In the genomic region with DNA sequence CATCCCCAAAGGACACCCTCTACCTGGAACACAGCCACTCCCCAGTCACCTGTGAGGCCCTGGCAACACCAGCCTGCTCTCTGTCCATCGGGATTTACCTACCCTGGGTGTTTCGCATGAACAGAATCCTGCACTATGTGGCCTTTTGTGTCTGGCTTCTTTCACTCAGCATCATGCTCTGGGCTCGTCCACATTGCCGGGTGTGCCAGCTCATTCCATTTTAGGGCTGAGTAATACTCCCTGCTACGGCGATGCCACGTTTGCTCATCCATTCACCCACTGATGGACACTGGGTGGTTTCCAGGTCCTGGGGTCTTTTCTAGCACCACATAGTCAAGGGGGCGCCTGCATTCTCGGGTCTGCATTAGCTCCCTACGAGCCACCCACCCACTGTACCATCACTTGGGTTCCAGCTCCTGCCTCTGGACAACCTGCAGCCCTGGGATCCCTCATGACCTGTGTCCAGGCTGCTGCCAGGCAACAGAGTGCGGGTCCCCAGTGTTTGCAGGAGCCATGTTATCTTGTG, we compare ENCODE assay signal across 21 cellular contexts. TPM values are rescaled to one million over a fixed set of nuclear protein-coding genes. Genes with fewer than 3 reads are reported as not detected.
DNase-seq lines count a peak whose midpoint lies in the region; ATAC-seq, FAIRE-seq and TF ChIP-seq lines count a peak whose summit lies in the region.
"Had no signal": no experiment of that assay in that cellular context is flagged by ENCODE, and none has a peak within 500 bp of the region (broad histone marks: within the 10 kb centered on the region; RNA-seq: fewer than 3 reads in every experiment).

No MANE protein-coding gene starts in this region.

- H3K4me3 ChIP-seq in BLaER1, result no peak overlapping the region
- no peak overlapping the region for H3K4me3 ChIP-seq in bronchial epithelial cell (ENCODE audit: low read depth, low read length)
- no peak overlapping the region for H3K4me3 ChIP-seq in naive thymus-derived CD4-positive, alpha-beta T cell (ENCODE audit: low read length)
- H3K4me3 ChIP-seq in transverse colon, result no peak overlapping the region

- peak; percentile 15 for DNase-seq in HCEC 1CT
- peak; percentile 42 for DNase-seq in bronchial epithelial cell (ENCODE audit: low read depth)
- DNase-seq in naive thymus-derived CD4-positive, alpha-beta T cell, result no peak
- DNase-seq in transverse colon, result no peak
- no peak for DNase-seq in stimulated activated CD4-positive, alpha-beta T cell treated with anti-CD3 and anti-CD28 coated beads, Interleukin-1b, Interleukin-23, amount 100 ng/mL, for 48 hours
- DNase-seq in SIG-M5 treated with dmso at 0.1 percent for 504 hours (lab: John Stamatoyannopoulos, UW; ENCODE audit: unreplicated experiment), result no peak
- DNase-seq: ACHN; AML-193; CD4-positive, alpha-beta T cell; Karpas-422; MM.1S; NCI-H1092 treated with DMSO at 0.1 percent for 48 hours; NCI-H2081 treated with DMSO at 0.1 percent for 48 hours; NCI-H510A; NCI-H82 had no signal

- WGBS in transverse colon (ENCODE audit: low coverage in 1 of 2), 2 donors, result 90 to 100% methylated on average over 1 to 11 of the region's 11 CpGs

- POLR2A ChIA-PET in naive thymus-derived CD4-positive, alpha-beta T cell (lab: Charles Lee), result no interaction called here

- H3K4me3 Mint-ChIP-seq in naive thymus-derived CD4-positive, alpha-beta T cell, result no peak overlapping the region
- H3K4me3 Mint-ChIP-seq: CD4-positive, alpha-beta T cell had no signal

- H3K27me3 ChIP-seq in BLaER1 (no peaks in the 10 kb centered on the region), bronchial epithelial cell (ENCODE audit: control insufficient read depth, insufficient read depth, low read length) (peaks cover 2% of the 10 kb centered on the region), transverse colon (no peaks in the 10 kb centered on the region)
- no peaks in the 10 kb centered on the region for H3K27me3 ChIP-seq in naive thymus-derived CD4-positive, alpha-beta T cell (ENCODE audit: control insufficient read depth in 2 of 2, insufficient read depth in 2 of 2, low read length in 2 of 2)

- peaks cover 10% of the 10 kb centered on the region for H3K9me3 ChIP-seq in BLaER1
- peaks cover 0 to 1% (median 0%) of the 10 kb centered on the region in 3 experiments for H3K9me3 ChIP-seq in naive thymus-derived CD4-positive, alpha-beta T cell (ENCODE audit: control insufficient read depth in 2 of 3, low read length in 3 of 3)
- H3K9me3 ChIP-seq in transverse colon, result peaks cover 0 to 5% of the 10 kb centered on the region in 2 donors

- H3K9me3 Mint-ChIP-seq in naive thymus-derived CD4-positive, alpha-beta T cell, result peaks cover 0 to 12% (median 2%) of the 10 kb centered on the region in 11 donors

- no peak for TF ChIP-seq POLR2A in transverse colon (IDR thresholded peaks at IDR 0.05)

- peaks cover 46% of the 10 kb centered on the region for H3K4me1 ChIP-seq in BLaER1
- no peaks in the 10 kb centered on the region for H3K4me1 ChIP-seq in naive thymus-derived CD4-positive, alpha-beta T cell (ENCODE audit: control insufficient read depth in 2 of 2, insufficient read depth in 2 of 2, low read length in 2 of 2)
- H3K4me1 ChIP-seq in transverse colon, result no peaks in the 10 kb centered on the region

- no peak for TF ChIP-seq CTCF in bronchial epithelial cell (IDR thresholded peaks at IDR 0.05; ENCODE audit: insufficient read depth, low read length, severe bottlenecking)
- TF ChIP-seq CTCF in transverse colon (IDR thresholded peaks at IDR 0.05), result no peak

- FAIRE-seq in bronchial epithelial cell (lab: Jason Lieb, UNC), result no peak
- FAIRE-seq: G401.6, GM12891, H54 had no signal

- CTCF ChIA-PET in naive thymus-derived CD4-positive, alpha-beta T cell (lab: Charles Lee), result no interaction called here

- peaks cover 0 to 1% (median 0%) of the 10 kb centered on the region in 5 donors for H3K36me3 Mint-ChIP-seq in naive thymus-derived CD4-positive, alpha-beta T cell

- TF ChIP-seq EP300 in transverse colon (IDR thresholded peaks at IDR 0.05; ENCODE audit: low read depth), result no peak

- no peak overlapping the region for H3K27ac Mint-ChIP-seq in naive thymus-derived CD4-positive, alpha-beta T cell
- H3K27ac Mint-ChIP-seq: CD4-positive, alpha-beta T cell had no signal

- 0 out of 2 replicates have a peak, but pooled peaks cover 5% of the 10 kb centered on the region for H4K20me1 ChIP-seq in BLaER1

- H3K4me2 ChIP-seq in BLaER1, result peak overlapping the region; percentile 24; the same call in 1 of the 2 replicates

- no peaks in the 10 kb centered on the region for H3K36me3 ChIP-seq in BLaER1
- no peaks in the 10 kb centered on the region for H3K36me3 ChIP-seq in bronchial epithelial cell (ENCODE audit: control insufficient read depth, insufficient read depth, low read length)
- H3K36me3 ChIP-seq in naive thymus-derived CD4-positive, alpha-beta T cell (ENCODE audit: control insufficient read depth in 2 of 3, insufficient read depth in 3 of 3, low read length in 3 of 3), result no peaks in the 10 kb centered on the region
- no peaks in the 10 kb centered on the region for H3K36me3 ChIP-seq in transverse colon

- peaks cover 5 to 30% (median 10%) of the 10 kb centered on the region in 5 donors for H3K27me3 Mint-ChIP-seq in naive thymus-derived CD4-positive, alpha-beta T cell

- in situ Hi-C loops in transverse colon (cut with MboI; ENCODE audit: low pct_ligation_motif_present in 1 of 4, low pct_unique_long_range_greater_than_20kb in 1 of 4, low sequenced_read_pairs in 3 of 4), result no loop called here

- H3K9ac ChIP-seq in BLaER1, result no peak overlapping the region

- H3K27ac ChIP-seq in BLaER1, result no peak overlapping the region
- H3K27ac ChIP-seq in naive thymus-derived CD4-positive, alpha-beta T cell (ENCODE audit: low read depth, low read length), result no peak overlapping the region
- no peak overlapping the region for H3K27ac ChIP-seq in transverse colon

- no peaks in the 10 kb centered on the region for H3K4me1 Mint-ChIP-seq in naive thymus-derived CD4-positive, alpha-beta T cell

- intact Hi-C loops in naive thymus-derived CD4-positive, alpha-beta T cell (cut with micrococcal nuclease), result no loop called here
- intact Hi-C loops in transverse colon (cut with DNase I; ENCODE audit: low total_unique reads), result no loop called here

- peak; percentile 22 for ATAC-seq in naive thymus-derived CD4-positive, alpha-beta T cell
- no peak for ATAC-seq in GM19463 (IDR thresholded peaks at IDR 0.05; ENCODE audit: unreplicated experiment)
- ATAC-seq: Panc1 had no signal

RNA-seq across cellular contexts. Expression of a gene that starts 22.0 kb away (rescaled TPM):
- total RNA-seq in bronchial epithelial cell, result not detected in 2 replicates
- total RNA-seq in naive thymus-derived CD4-positive, alpha-beta T cell, result not detected
- polyA plus RNA-seq in naive thymus-derived CD4-positive, alpha-beta T cell, result not detected
- total RNA-seq in transverse colon, result under 1 TPM in 1 of 4 donors, not detected in 3; 0.27 TPM
- total RNA-seq: CD4-positive, alpha-beta T cell had no signal

Comparison
In these comparisons a context has a peak if more than half of its experiments do, and no peak if none do; other contexts are left out.
1. DNase-seq: peak in HCEC 1CT (single experiment) and bronchial epithelial cell (single experiment); none in naive thymus-derived CD4-positive, alpha-beta T cell (0 of 9), transverse colon (single experiment), stimulated activated CD4-positive, alpha-beta T cell treated with anti-CD3 and anti-CD28 coated beads, Interleukin-1b, Interleukin-23, amount 100 ng/mL, for 48 hours (single experiment) and SIG-M5 treated with dmso at 0.1 percent for 504 hours (single experiment).